In the genomic region with DNA sequence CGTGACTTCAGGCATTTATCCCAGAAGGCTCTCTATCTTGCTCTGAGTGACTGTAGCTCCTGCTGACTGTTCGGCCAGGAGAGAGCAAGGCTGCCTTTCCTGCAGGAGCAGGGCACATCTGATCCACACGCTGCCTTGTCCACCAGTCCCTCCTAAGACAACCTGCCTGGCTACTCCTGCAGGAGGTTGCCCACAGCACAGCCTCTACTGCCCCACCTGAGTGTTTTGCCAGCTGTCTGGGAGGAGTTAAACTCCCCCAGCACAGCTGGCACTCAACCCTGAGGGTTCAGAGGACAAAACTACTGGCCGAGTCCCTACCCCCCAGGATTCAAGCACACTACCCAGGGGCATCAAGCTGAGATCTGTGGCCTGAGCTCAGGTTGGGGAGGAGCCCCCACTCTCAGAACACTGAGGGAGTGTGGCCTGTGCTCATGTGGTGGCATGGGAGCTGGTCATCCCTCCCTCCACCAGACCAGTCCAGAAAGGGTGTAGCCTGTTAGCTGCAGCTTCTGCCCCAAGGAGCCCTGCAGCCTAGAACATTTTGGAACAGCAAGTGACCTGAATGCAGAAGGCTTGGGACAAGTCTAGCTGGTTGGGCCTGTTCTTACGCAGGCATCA, we compare ENCODE assay signal across 18 cellular contexts.
DNase-seq lines count a peak whose midpoint lies in the region; ATAC-seq, FAIRE-seq and TF ChIP-seq lines count a peak whose summit lies in the region.
"Had no signal": no experiment of that assay in that cellular context is flagged by ENCODE, and none has a peak within 500 bp of the region (broad histone marks: within the 10 kb centered on the region; RNA-seq: fewer than 3 reads in every experiment).

No MANE protein-coding gene starts in this region.

- H3F3A ChIP-seq in neural progenitor cell (ENCODE audit: low read depth): no peaks in the 10 kb centered on the region

- in situ Hi-C loops in K562 (cut with MboI): no loop called here

- H4K20me1 ChIP-seq in K562 (replicated peaks; ENCODE audit: control insufficient read depth, insufficient read depth, low read length) (no peaks in the 10 kb centered on the region), osteoblast (ENCODE audit: insufficient read depth, low read length) (no peaks in the 10 kb centered on the region), neural progenitor cell (ENCODE audit: low read depth) (no peaks in the 10 kb centered on the region)

- no peak overlapping the region for H3K4me3 ChIP-seq in K562
- no peak overlapping the region for H3K4me3 ChIP-seq in osteoblast (ENCODE audit: insufficient read depth, low read length)
- H3K4me3 ChIP-seq in neural progenitor cell: no peak overlapping the region
- H3K4me3 ChIP-seq: GM12878, SJSA1 had no signal

- no TSS peak for BruUV-seq in K562 (replicated peaks; lab: Mats Ljungman, UMichigan)

- H3K27me3 Mint-ChIP-seq in neural progenitor cell (ENCODE audit: insufficient read depth, low read depth): peaks cover 2% of the 10 kb centered on the region
- peaks cover 4% of the 10 kb centered on the region; the same call in 1 of the 2 replicates for H3K27me3 Mint-ChIP-seq in WTC11 (ENCODE audit: low read depth)

- CTCF ChIA-PET in K562 (lab: Yijun Ruan, JAX; ENCODE audit: low intra/inter-chr PET ratio): no interaction called here
- CTCF ChIA-PET in WTC11 (lab: Charles Lee): no interaction called here

- H3K36me3 Mint-ChIP-seq in neural progenitor cell: no peaks in the 10 kb centered on the region
- H3K36me3 Mint-ChIP-seq in WTC11: peaks cover 15% of the 10 kb centered on the region

- POLR2A ChIA-PET in K562 (lab: Yijun Ruan, JAX) (interaction anchor here (0.7 to 2.1 kb wide), 3 partner anchors 16 to 36 kb away, joined by 3 to 5 read pairs (median 3); no protein-coding TSS in a partner anchor), WTC11 (lab: Charles Lee) (no interaction called here)

- intact Hi-C loops in K562 (cut with micrococcal nuclease): loop anchor here (5.0 kb wide), 1 partner anchor 106 kb away; no protein-coding TSS in a partner anchor

- TF ChIP-seq CTCF in K562 (IDR thresholded peaks at IDR 0.05 in 2 of 3, conservative IDR thresholded peaks at IDR 0.05 in 1 of 3; ENCODE audit: insufficient read depth in 2 of 3, low read depth in 1 of 3, low read length in 3 of 3) (no peak), osteoblast (IDR thresholded peaks at IDR 0.05; ENCODE audit: extremely low read depth, low read depth, low read length) (no peak), neural progenitor cell (IDR thresholded peaks at IDR 0.05) (no peak), WTC11 (IDR thresholded peaks at IDR 0.05) (no peak)

- DNase-seq in NCI-H748 (lab: John Stamatoyannopoulos, UW; ENCODE audit: unreplicated experiment) (peak; percentile 17), NCI-H748 treated with DMSO at 0.1 percent for 48 hours (lab: John Stamatoyannopoulos, UW) (no peak), K562 (ENCODE audit: extremely low read depth in 1 of 4, low spot score in 3 of 4) (no peak), osteoblast (ENCODE audit: insufficient read length, low spot score, missing footprints) (peak; percentile 8), urothelium cell line (ENCODE audit: low spot score) (no peak), midbrain (lab: John Stamatoyannopoulos, UW) (no peak), neural progenitor cell (ENCODE audit: low spot score) (no peak), WTC11 (ENCODE audit: low spot score) (no peak)
- DNase-seq: COR-L47, NCI-H1092 treated with DMSO at 0.1 percent for 48 hours, NCI-H187, NCI-H2227 treated with DMSO at 0.1 percent for 48 hours had no signal

- peak; percentile 42 for ATAC-seq in K562
- no peak for ATAC-seq in WTC11
- ATAC-seq: GM12878, Panc1 had no signal

- H3K4me1 Mint-ChIP-seq in neural progenitor cell: peaks cover 4% of the 10 kb centered on the region
- H3K4me1 Mint-ChIP-seq in WTC11: peaks cover 41% of the 10 kb centered on the region

- H3K27me3 ChIP-seq in K562 (ENCODE audit: control insufficient read depth in 2 of 2, insufficient read depth in 2 of 2, low read length in 2 of 2): no peaks in the 10 kb centered on the region
- H3K27me3 ChIP-seq in osteoblast (ENCODE audit: insufficient read depth, low read length): no peaks in the 10 kb centered on the region
- H3K27me3 ChIP-seq in neural progenitor cell: no peaks in the 10 kb centered on the region
- H3K27me3 ChIP-seq: SJSA1 had no signal

- no peaks in the 10 kb centered on the region for H3K9me3 ChIP-seq in K562 (replicated peaks; ENCODE audit: control insufficient read depth, insufficient read depth, low read depth, low read length)
- H3K9me3 ChIP-seq in osteoblast (ENCODE audit: low read depth, low read length): no peaks in the 10 kb centered on the region
- no peaks in the 10 kb centered on the region for H3K9me3 ChIP-seq in neural progenitor cell (ENCODE audit: low read depth)
- H3K9me3 ChIP-seq: SJSA1 had no signal

- H3K4me3 Mint-ChIP-seq in neural progenitor cell (no peak overlapping the region), WTC11 (no peak overlapping the region)
- H3K4me3 Mint-ChIP-seq: B cell had no signal

- peaks cover 0 to 11% of the 10 kb centered on the region in 2 experiments; a peak in 2 of 5 replicates for H3K4me1 ChIP-seq in K562 (replicated peaks in 1 of 2; ENCODE audit: control insufficient read depth in 2 of 2, insufficient read depth in 2 of 2, low read length in 2 of 2)
- H3K4me1 ChIP-seq in osteoblast (ENCODE audit: insufficient read depth, low read length): no peaks in the 10 kb centered on the region
- H3K4me1 ChIP-seq in neural progenitor cell: no peaks in the 10 kb centered on the region
- H3K4me1 ChIP-seq: SJSA1 had no signal

- no peak overlapping the region for H3K27ac Mint-ChIP-seq in neural progenitor cell
- H3K27ac Mint-ChIP-seq in WTC11: no peak overlapping the region
- H3K27ac Mint-ChIP-seq: B cell had no signal

- H3K36me3 ChIP-seq in K562 (ENCODE audit: control insufficient read depth, insufficient read depth, low read length) (no peaks in the 10 kb centered on the region), osteoblast (ENCODE audit: insufficient read depth, low read length) (no peaks in the 10 kb centered on the region), neural progenitor cell (no peaks in the 10 kb centered on the region)
- H3K36me3 ChIP-seq: SJSA1 had no signal

- H3K9ac ChIP-seq in K562 (ENCODE audit: insufficient read depth in 1 of 2, low read depth in 2 of 2, low read length in 2 of 2) (peak overlapping the region in 1 of 2 experiments; percentile 58; a peak in 1 of 4 replicates), neural progenitor cell (no peak overlapping the region)

- WGBS in K562 (ENCODE audit: insufficient coverage, low coverage, missing lambda C conversion rate): 47% methylated on average over 5 of the region's 5 CpGs

- H3K79me2 ChIP-seq in K562 (ENCODE audit: control insufficient read depth, insufficient read depth, low read length): peaks cover 31% of the 10 kb centered on the region
- H3K79me2 ChIP-seq in osteoblast (ENCODE audit: insufficient read depth, low read length): no peaks in the 10 kb centered on the region
- H3K79me2 ChIP-seq in neural progenitor cell (ENCODE audit: low read depth): no peaks in the 10 kb centered on the region

- H3K4me2 ChIP-seq in K562 (ENCODE audit: insufficient read depth, low read length) (0 out of 2 replicates have a peak overlapping the region, but pooled peaks have one; percentile 49), osteoblast (ENCODE audit: insufficient read depth, low read length) (no peak overlapping the region), neural progenitor cell (no peak overlapping the region)

- no peak for TF ChIP-seq EP300 in K562 (IDR thresholded peaks at IDR 0.05; ENCODE audit: low read length)

- no peaks in the 10 kb centered on the region for H3K9me1 ChIP-seq in K562 (ENCODE audit: control insufficient read depth, insufficient read depth, low read length)

- peaks cover 7% of the 10 kb centered on the region for H3K9me3 Mint-ChIP-seq in neural progenitor cell
- H3K9me3 Mint-ChIP-seq in WTC11: peaks cover 23% of the 10 kb centered on the region

- H3K27ac ChIP-seq in K562 (ENCODE audit: extremely low read depth, low read depth, low read length): no peak overlapping the region
- no peak overlapping the region for H3K27ac ChIP-seq in osteoblast (ENCODE audit: low read depth, low read length)
- H3K27ac ChIP-seq in neural progenitor cell: no peak overlapping the region
- H3K27ac ChIP-seq: SJSA1 had no signal

- no peak for FAIRE-seq in K562 (lab: Jason Lieb, UNC)
- FAIRE-seq in urothelium cell line (lab: Jason Lieb, UNC): peak; percentile 5
- FAIRE-seq: GM12878, GM19239, H54 had no signal

- no peak overlapping the region for H2AFZ ChIP-seq in K562 (ENCODE audit: low read depth, low read length)
- H2AFZ ChIP-seq in osteoblast (ENCODE audit: low read length): no peak overlapping the region
- no peak overlapping the region for H2AFZ ChIP-seq in neural progenitor cell (replicated peaks)

- no peak for TF ChIP-seq RAD21 in K562 (CRISPR knock-in tag; conservative IDR thresholded peaks at IDR 0.05 in 1 of 2, IDR thresholded peaks at IDR 0.05 in 1 of 2)

- TF ChIP-seq POLR2A in K562 (conservative IDR thresholded peaks at IDR 0.05): no peak

TF ChIP-seq in K562, 482 proteins besides CTCF, POLR2A, EP300 and RAD21:
- TF ChIP-seq ZNF436 (CRISPR knock-in tag; IDR thresholded peaks at IDR 0.05): no peak
- TF ChIP-seq SP2 (IDR thresholded peaks at IDR 0.05; ENCODE audit: extremely low read depth, low read depth, low read length, poor library complexity, severe bottlenecking): no peak

TF ChIP-seq in WTC11, 78 proteins besides CTCF, POLR2A, EP300 and RAD21 (continues in another document):
- TF ChIP-seq CREB1 (CRISPR knock-in tag; IDR thresholded peaks at IDR 0.05) (no peak), ZNF121 (CRISPR knock-in tag; IDR thresholded peaks at IDR 0.05) (no peak), AR (CRISPR knock-in tag; IDR thresholded peaks at IDR 0.05) (no peak), ZNF396 (CRISPR knock-in tag; IDR thresholded peaks at IDR 0.05; ENCODE audit: borderline replicate concordance) (no peak)

Comparison
In these comparisons a context has a peak if more than half of its experiments do, and no peak if none do; other contexts are left out.
1. DNase-seq: peak in NCI-H748 (single experiment) and osteoblast (single experiment); none in NCI-H748 treated with DMSO at 0.1 percent for 48 hours (single experiment), K562 (0 of 4), urothelium cell line (single experiment), midbrain (single experiment), neural progenitor cell (single experiment) and WTC11 (single experiment).